ENCODE assay signal across 7 cellular contexts in the genomic region with DNA sequence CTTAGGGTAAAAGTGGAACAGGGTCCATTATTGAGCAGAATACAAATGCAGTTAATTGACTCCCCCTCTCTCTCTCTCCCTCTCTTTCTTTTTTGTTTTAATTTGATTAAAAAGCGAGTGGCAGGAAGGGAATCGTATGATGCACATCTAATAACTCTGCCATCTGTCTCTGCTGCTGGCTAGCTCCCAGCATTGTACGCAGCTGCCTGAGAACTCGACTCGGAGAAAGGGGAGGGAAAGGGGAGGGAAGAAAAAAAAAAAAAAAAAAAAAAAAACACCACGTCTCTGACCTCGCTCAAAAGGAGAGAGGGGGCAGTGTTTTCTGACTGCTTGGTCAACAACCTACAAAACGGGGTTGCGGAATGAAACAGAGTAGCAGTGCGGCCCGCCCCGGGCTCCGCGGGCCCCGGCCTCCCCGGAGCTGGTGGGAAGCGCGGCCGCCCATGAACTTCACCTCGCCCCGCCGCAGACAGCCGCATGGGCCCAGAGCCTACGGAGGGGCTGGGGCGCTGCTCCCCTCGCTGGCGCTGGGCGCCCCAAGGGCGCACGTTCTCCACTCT.
DNase-seq lines count a peak whose midpoint lies in the region; TF ChIP-seq lines count a peak whose summit lies in the region.

No MANE protein-coding gene starts in this region.

- H2AFZ ChIP-seq in mesenchymal stem cell (ENCODE audit: low read depth, low read length): peak overlapping the region; percentile 69

- WGBS in mesenchymal stem cell: 1% methylated on average over 25 of the region's 30 CpGs
- 0% methylated on average over 30 of the region's 30 CpGs for WGBS in testis, 2 donors

- no peak overlapping the region for H3K23ac ChIP-seq in mesenchymal stem cell (ENCODE audit: low read length in 2 of 2)

- no peak for TF ChIP-seq CTCF in GM12875 (IDR thresholded peaks at IDR 0.05; ENCODE audit: borderline replicate concordance, insufficient read depth, low read depth, low read length)
- TF ChIP-seq CTCF in testis (IDR thresholded peaks at IDR 0.05): no peak

- H3K9me3 ChIP-seq in mesenchymal stem cell (ENCODE audit: control insufficient read depth, low read length): no peaks in the 10 kb centered on the region
- no peaks in the 10 kb centered on the region for H3K9me3 ChIP-seq in testis

- peak overlapping the region; percentile 82 for H4K8ac ChIP-seq in mesenchymal stem cell (ENCODE audit: low read length)

- peak; percentile 74 for DNase-seq in H7
- peak; percentile 97 for DNase-seq in M059J (ENCODE audit: low read depth)
- DNase-seq in SK-N-DZ (ENCODE audit: low spot score): peak; percentile 97
- peak; percentile 39 for DNase-seq in epidermal melanocyte (ENCODE audit: insufficient read length, low spot score)
- DNase-seq in mesenchymal stem cell: peak; percentile 96
- DNase-seq in testis: peak; percentile 91

- H3K18ac ChIP-seq in mesenchymal stem cell (ENCODE audit: low read depth in 1 of 2, low read length in 2 of 2): peak overlapping the region; percentile 67 to 97

- H2BK15ac ChIP-seq in mesenchymal stem cell (ENCODE audit: low read depth, poor library complexity, severe bottlenecking): peak overlapping the region; percentile 88

- H3K9ac ChIP-seq in mesenchymal stem cell (ENCODE audit: low read length): peak overlapping the region; percentile 83

- H2BK5ac ChIP-seq in mesenchymal stem cell (ENCODE audit: low read depth, low read length, poor library complexity, severe bottlenecking): no peak overlapping the region

- H2BK120ac ChIP-seq in mesenchymal stem cell (ENCODE audit: low read depth, low read length): peak overlapping the region; percentile 29

- H3K4me1 ChIP-seq in mesenchymal stem cell (ENCODE audit: control insufficient read depth, insufficient read depth, low read depth, low read length) (peaks cover 2% of the 10 kb centered on the region), testis (peaks cover 23% of the 10 kb centered on the region)

- intact Hi-C loops in testis (cut with DNase I; ENCODE audit: low total_unique reads): no loop called here

- peak overlapping the region in 1 of 2 experiments; percentile 42 for H2BK12ac ChIP-seq in mesenchymal stem cell (ENCODE audit: low read length in 2 of 2)

- H3K4me3 ChIP-seq in GM12875 (ENCODE audit: low read depth, low read length) (peak overlapping the region; percentile 67), H7 (ENCODE audit: insufficient read depth, low read depth, low read length) (peak overlapping the region; percentile 41), mesenchymal stem cell (ENCODE audit: insufficient read depth in 1 of 2, low read depth in 1 of 2, low read length in 2 of 2) (peak overlapping the region; percentile 52 to 84), testis (peak overlapping the region; percentile 59 to 70)

- H3K27ac ChIP-seq in mesenchymal stem cell (ENCODE audit: low read length, poor library complexity, severe bottlenecking) (peak overlapping the region; percentile 76), testis (peak overlapping the region; percentile 88 to 94)

- H3K27me3 ChIP-seq in H7 (ENCODE audit: control insufficient read depth, insufficient read depth, low read length) (no peaks in the 10 kb centered on the region), mesenchymal stem cell (ENCODE audit: control insufficient read depth in 1 of 2, insufficient read depth in 1 of 2, low read length in 2 of 2) (no peaks in the 10 kb centered on the region), testis (no peaks in the 10 kb centered on the region)

- peak overlapping the region; percentile 78 for H3K4me2 ChIP-seq in mesenchymal stem cell (ENCODE audit: low read length, poor library complexity, severe bottlenecking)

- H4K91ac ChIP-seq in mesenchymal stem cell (ENCODE audit: low read length): no peak overlapping the region

- no peak overlapping the region for H2AK5ac ChIP-seq in mesenchymal stem cell (ENCODE audit: low read length, severe bottlenecking)

- H3K36me3 ChIP-seq in H7 (replicated peaks; ENCODE audit: control insufficient read depth, insufficient read depth, low read length) (no peaks in the 10 kb centered on the region), mesenchymal stem cell (ENCODE audit: control insufficient read depth in 1 of 2, insufficient read depth in 2 of 2, low read depth in 1 of 2, low read length in 2 of 2) (no peaks in the 10 kb centered on the region), testis (ENCODE audit: low read depth, missing control alignments) (no peaks in the 10 kb centered on the region)

- peak overlapping the region in 1 of 2 experiments; percentile 86 for H3K14ac ChIP-seq in mesenchymal stem cell (ENCODE audit: low read length in 2 of 2)

- no peak for TF ChIP-seq POLR2A in testis (IDR thresholded peaks at IDR 0.05)

- peaks cover 11% of the 10 kb centered on the region for H3K79me1 ChIP-seq in mesenchymal stem cell (replicated peaks; ENCODE audit: low read length, poor library complexity, severe bottlenecking)

- H3K4ac ChIP-seq in mesenchymal stem cell (ENCODE audit: low read depth in 1 of 2, low read length in 2 of 2): peak overlapping the region; percentile 73 to 86

Comparison
In these comparisons a context has a peak if more than half of its experiments do, and no peak if none do; other contexts are left out.
1. Peak in every context shown above with its lines: DNase-seq, H3K4me3 ChIP-seq and H3K27ac ChIP-seq.
2. DNase-seq: peak in every context shown above with its lines; median percentile 97 in M059J; 97 in SK-N-DZ; 96 in mesenchymal stem cell; 91 in testis; 74 in H7; 39 in epidermal melanocyte.